Comparison of ENCODE assay signal across 16 cellular contexts in the genomic region with DNA sequence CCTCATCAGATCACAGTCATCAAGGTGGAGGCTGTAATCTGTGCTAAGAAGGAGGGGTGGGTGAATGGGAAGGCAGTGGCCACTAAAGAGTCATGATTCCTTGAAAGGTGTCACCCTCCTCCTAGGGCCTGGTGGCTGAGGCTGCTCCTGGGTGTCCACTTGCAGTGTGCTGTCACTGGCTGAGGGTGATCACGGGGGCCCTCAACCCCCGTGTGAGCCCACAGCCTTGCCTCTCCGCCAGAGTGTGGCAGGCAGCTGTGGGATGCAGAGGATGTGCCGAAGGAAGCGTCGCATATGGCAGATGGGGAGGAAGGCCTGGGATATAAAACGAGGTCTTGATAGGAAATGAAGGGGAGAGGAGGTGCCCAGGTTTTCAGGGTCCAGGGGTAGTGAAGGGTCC.
"Had no signal": no experiment of that assay in that cellular context is flagged by ENCODE, and none has a peak within 500 bp of the region (broad histone marks: within the 10 kb centered on the region; RNA-seq: fewer than 3 reads in every experiment).

No MANE protein-coding gene starts in this region.

- H3K4me3 ChIP-seq: right lobe of liver, spleen, thoracic aorta had no signal

- H3K4me3 Mint-ChIP-seq: activated naive CD8-positive, alpha-beta T cell; brain; central memory CD8-positive, alpha-beta T cell; nephron progenitor cell had no signal

- H3K4me1 ChIP-seq: right lobe of liver had no signal

- H3K27ac ChIP-seq: right lobe of liver had no signal

- H3K27ac Mint-ChIP-seq: activated naive CD8-positive, alpha-beta T cell; nephron progenitor cell had no signal

- H3K9me3 Mint-ChIP-seq: central memory CD8-positive, alpha-beta T cell had no signal

- H3K36me3 ChIP-seq: right lobe of liver, spleen, thoracic aorta had no signal

- DNase-seq: activated CD4-positive, alpha-beta T cell treated with anti-CD3 and anti-CD28 coated beads, Interleukin-2, amount 50 U/mL, for 4 hours; activated CD4-positive, CD25-positive, alpha-beta regulatory T cell; activated effector memory CD4-positive, alpha-beta T cell treated with anti-CD3 and anti-CD28 coated beads, Interleukin-2, amount 50 U/mL, for 16 hours; amniotic stem cell; cortex of kidney; effector memory CD4-positive, alpha-beta T cell; foreskin melanocyte; head of caudate nucleus; kidney glomerular epithelial cell; nephron progenitor cell; right lobe of liver; spleen had no signal

- H3K9me3 ChIP-seq: right lobe of liver, thoracic aorta had no signal

- H3K27me3 ChIP-seq: right lobe of liver had no signal

- H3K36me3 Mint-ChIP-seq: activated naive CD8-positive, alpha-beta T cell; brain had no signal
